In genomic region chr14:24159777-24160498, GRCh38 we compare ENCODE assay signal across 10 cellular contexts. TPM values are rescaled to one million over a fixed set of nuclear protein-coding genes. Genes with fewer than 3 reads are reported as not detected.
DNase-seq lines count a peak whose midpoint lies in the region; ATAC-seq and TF ChIP-seq lines count a peak whose summit lies in the region.
"Had no signal": no experiment of that assay in that cellular context is flagged by ENCODE, and none has a peak within 500 bp of the region (broad histone marks: within the 10 kb centered on the region; RNA-seq: fewer than 3 reads in every experiment).

No MANE protein-coding gene starts in this region.

- ATAC-seq in effector memory CD8-positive, alpha-beta T cell (replicated peaks), result no peak
- ATAC-seq in HG03025 (IDR thresholded peaks at IDR 0.05; ENCODE audit: low FRiP score, unreplicated experiment) (no peak), PC-3 (no peak)

- no TSS peak for BruUV-seq in PC-3 (replicated peaks; lab: Mats Ljungman, UMichigan)

- POLR2A ChIA-PET in PC-3 (lab: Charles Lee; ENCODE audit: unreplicated experiment), result interaction anchor here (0.5 kb wide), 1 partner anchor 54 kb away, joined by 3 read pairs; no protein-coding TSS in a partner anchor

- H3K27ac Mint-ChIP-seq in effector memory CD8-positive, alpha-beta T cell, result peak overlapping the region; percentile 51 to 96
- peak overlapping the region; percentile 97 for H3K27ac Mint-ChIP-seq in progenitor cell of endocrine pancreas

- peaks cover 25 to 55% (median 39%) of the 10 kb centered on the region in 10 experiments for H3K4me1 ChIP-seq in BLaER1 treated with 17β-estradiol and CSF1 and Interleukin-3, amounts not matched to agents 10 nM and 100 nM
- peaks cover 21% of the 10 kb centered on the region for H3K4me1 ChIP-seq in Karpas-422 (ENCODE audit: low read length)
- H3K4me1 ChIP-seq in PC-3 (ENCODE audit: insufficient read depth, low read length), result peaks cover 13% of the 10 kb centered on the region

- peaks cover 17% of the 10 kb centered on the region for H3K79me2 ChIP-seq in Karpas-422 (ENCODE audit: low read length)
- no peaks in the 10 kb centered on the region for H3K79me2 ChIP-seq in PC-3 (ENCODE audit: low read length)

- peaks cover 73 to 91% (median 85%) of the 10 kb centered on the region in 11 experiments for H3K36me3 ChIP-seq in BLaER1 treated with 17β-estradiol and CSF1 and Interleukin-3, amounts not matched to agents 10 nM and 100 nM
- H3K36me3 ChIP-seq in Karpas-422 (ENCODE audit: insufficient read depth, low read length) (peaks cover 55% of the 10 kb centered on the region), PC-3 (ENCODE audit: low read depth, low read length) (peaks cover 35% of the 10 kb centered on the region)

- H4K20me1 ChIP-seq in BLaER1 treated with 17β-estradiol and CSF1 and Interleukin-3, amounts not matched to agents 10 nM and 100 nM, result peaks cover 0 to 40% (median 12%) of the 10 kb centered on the region in 11 experiments; a peak in 16 of 22 replicates
- H4K20me1 ChIP-seq in Karpas-422 (ENCODE audit: insufficient read depth, low read depth, low read length), result no peaks in the 10 kb centered on the region
- H4K20me1 ChIP-seq in PC-3 (ENCODE audit: low read length), result no peaks in the 10 kb centered on the region

- peaks cover 4% of the 10 kb centered on the region for H3F3A ChIP-seq in PC-3 (ENCODE audit: low read length, unreplicated experiment)

- peaks cover 35 to 37% of the 10 kb centered on the region in 2 donors for H3K4me1 Mint-ChIP-seq in effector memory CD8-positive, alpha-beta T cell (ENCODE audit: low read depth in 2 of 2)
- peaks cover 16% of the 10 kb centered on the region for H3K4me1 Mint-ChIP-seq in progenitor cell of endocrine pancreas (ENCODE audit: low read depth)

- H3K4me3 ChIP-seq in BLaER1 treated with 17β-estradiol and CSF1 and Interleukin-3, amounts not matched to agents 10 nM and 100 nM, result no peak overlapping the region
- H3K4me3 ChIP-seq in Karpas-422 (ENCODE audit: low read length) (no peak overlapping the region), PC-3 (ENCODE audit: low read length) (no peak overlapping the region)

- H3K9me3 ChIP-seq in BLaER1 treated with 17β-estradiol and CSF1 and Interleukin-3, amounts not matched to agents 10 nM and 100 nM (replicated peaks in 1 of 11), result no peaks in the 10 kb centered on the region
- H3K9me3 ChIP-seq in Karpas-422 (ENCODE audit: low read length) (no peaks in the 10 kb centered on the region), PC-3 (ENCODE audit: low read length) (no peaks in the 10 kb centered on the region)

- no peak overlapping the region for H3K4me3 Mint-ChIP-seq in effector memory CD8-positive, alpha-beta T cell
- H3K4me3 Mint-ChIP-seq in progenitor cell of endocrine pancreas (ENCODE audit: low read depth), result no peak overlapping the region

- H3K27me3 Mint-ChIP-seq in effector memory CD8-positive, alpha-beta T cell, result no peaks in the 10 kb centered on the region
- H3K27me3 Mint-ChIP-seq in progenitor cell of endocrine pancreas, result no peaks in the 10 kb centered on the region

- intact Hi-C loops in PC-3 (cut with micrococcal nuclease), result loop anchor here (2.0 kb wide), 1 partner anchor 101 kb away; no protein-coding TSS in a partner anchor

- H3K9ac ChIP-seq in BLaER1 treated with 17β-estradiol and CSF1 and Interleukin-3, amounts not matched to agents 10 nM and 100 nM, result peak overlapping the region in 5 of 11 experiments; percentile 76 to 94 (median 92); a peak in 6 of 22 replicates
- H3K9ac ChIP-seq in Karpas-422 (ENCODE audit: low read length), result no peak overlapping the region
- no peak overlapping the region for H3K9ac ChIP-seq in PC-3 (ENCODE audit: low read length)

- TF ChIP-seq CTCF in progenitor cell of endocrine pancreas (IDR thresholded peaks at IDR 0.05; ENCODE audit: unreplicated experiment) (no peak), PC-3 (conservative IDR thresholded peaks at IDR 0.05; ENCODE audit: low read depth, low read length) (no peak)

- H3K9me3 Mint-ChIP-seq in effector memory CD8-positive, alpha-beta T cell, result no peaks in the 10 kb centered on the region
- no peaks in the 10 kb centered on the region for H3K9me3 Mint-ChIP-seq in progenitor cell of endocrine pancreas (ENCODE audit: low read depth)

- H3K4me2 ChIP-seq in BLaER1 treated with 17β-estradiol and CSF1 and Interleukin-3, amounts not matched to agents 10 nM and 100 nM, result peak overlapping the region in 7 of 11 experiments; percentile 74 to 100 (median 98); a peak in 10 of 22 replicates
- H3K4me2 ChIP-seq in Karpas-422 (ENCODE audit: low read depth, low read length, poor library complexity, severe bottlenecking), result no peak overlapping the region
- H3K4me2 ChIP-seq in PC-3 (ENCODE audit: low read length), result no peak overlapping the region

- DNase-seq in Karpas-422 (no peak), progenitor cell of endocrine pancreas (ENCODE audit: low spot score, unreplicated experiment) (no peak), NOMO-1 (lab: John Stamatoyannopoulos, UW; ENCODE audit: unreplicated experiment in 2 of 2) (no peak), 8988T (no peak), PC-3 (no peak)
- DNase-seq in effector memory CD8-positive, alpha-beta T cell, result no peak
- DNase-seq: activated gamma-delta T cell treated with Interleukin-2 at 50 U/mL for 16 hours; stimulated activated CD4-positive, alpha-beta T cell treated with anti-CD3 and anti-CD28 coated beads, Interleukin-12 subunit alpha, Interleukin-12 subunit beta, amount 100 ng/mL, for 4 hours had no signal

- peaks cover 96% of the 10 kb centered on the region for H3K36me3 Mint-ChIP-seq in effector memory CD8-positive, alpha-beta T cell (ENCODE audit: insufficient read depth)
- H3K36me3 Mint-ChIP-seq in progenitor cell of endocrine pancreas (ENCODE audit: insufficient read depth), result peaks cover 27% of the 10 kb centered on the region

- H2AFZ ChIP-seq in Karpas-422 (ENCODE audit: low read length), result no peak overlapping the region
- H2AFZ ChIP-seq in PC-3 (ENCODE audit: low read length), result no peak overlapping the region

- H3K9me2 ChIP-seq in Karpas-422 (replicated peaks; ENCODE audit: insufficient read depth, low read length), result no peaks in the 10 kb centered on the region
- no peaks in the 10 kb centered on the region for H3K9me2 ChIP-seq in PC-3 (replicated peaks; ENCODE audit: low read length)

- peak overlapping the region in 9 of 11 experiments; percentile 48 to 97 (median 91); a peak in 13 of 22 replicates for H3K27ac ChIP-seq in BLaER1 treated with 17β-estradiol and CSF1 and Interleukin-3, amounts not matched to agents 10 nM and 100 nM
- H3K27ac ChIP-seq in Karpas-422 (ENCODE audit: low read length) (0 out of 2 replicates have a peak overlapping the region, but pooled peaks have one; percentile 8), PC-3 (ENCODE audit: low read length) (no peak overlapping the region)

- CTCF ChIA-PET in PC-3 (lab: Charles Lee), result interaction anchor here (0.6 to 1.3 kb wide), 2 partner anchors 24 to 51 kb away, joined by 3 to 4 read pairs; partner anchors contain the start of gene PSME1

- H3K27me3 ChIP-seq in BLaER1 treated with 17β-estradiol and CSF1 and Interleukin-3, amounts not matched to agents 10 nM and 100 nM, result no peaks in the 10 kb centered on the region
- H3K27me3 ChIP-seq in Karpas-422 (ENCODE audit: low read length), result no peaks in the 10 kb centered on the region
- no peaks in the 10 kb centered on the region for H3K27me3 ChIP-seq in PC-3 (ENCODE audit: low read length)

RNA-seq across cellular contexts. Expression of gene IRF9, which starts 1.1 kb away (rescaled TPM):
- total RNA-seq in Karpas-422 (2014; rRNA removed; shearing (Covaris generic); ENCODE audit: low replicate concordance), result 72.7 and 79.8 TPM in 2 replicates
- 57.4 and 62.4 TPM in 2 replicates for total RNA-seq in progenitor cell of endocrine pancreas
- 10.5 and 20.6 TPM in 2 replicates for total RNA-seq in PC-3 (2014; rRNA removed)

RNA-seq across cellular contexts. Expression of gene REC8, which starts 11.9 kb away (rescaled TPM):
- total RNA-seq in Karpas-422 (2014; rRNA removed; shearing (Covaris generic); ENCODE audit: low replicate concordance), result 22.1 and 34.6 TPM in 2 replicates
- total RNA-seq in progenitor cell of endocrine pancreas (380 and 408 TPM in 2 replicates), PC-3 (2014; rRNA removed) (1.9 and 5.7 TPM in 2 replicates)

RNA-seq across cellular contexts. Expression of gene RNF31, which starts 12.6 kb away (rescaled TPM):
- total RNA-seq in Karpas-422 (2014; rRNA removed; shearing (Covaris generic); ENCODE audit: low replicate concordance), result 82.0 and 153 TPM in 2 replicates
- total RNA-seq in progenitor cell of endocrine pancreas (99.3 and 104 TPM in 2 replicates), PC-3 (2014; rRNA removed) (69.6 and 79.4 TPM in 2 replicates)

RNA-seq across cellular contexts. Expression of gene PSME2, which starts 13.5 kb away (rescaled TPM):
- 469 and 536 TPM in 2 replicates for total RNA-seq in Karpas-422 (2014; rRNA removed; shearing (Covaris generic); ENCODE audit: low replicate concordance)
- 118 and 120 TPM in 2 replicates for total RNA-seq in progenitor cell of endocrine pancreas
- total RNA-seq in PC-3 (2014; rRNA removed), result 211 and 297 TPM in 2 replicates

RNA-seq across cellular contexts. Expression of gene EMC9, which starts 18.5 kb away (rescaled TPM):
- 35.3 and 95.4 TPM in 2 replicates for total RNA-seq in Karpas-422 (2014; rRNA removed; shearing (Covaris generic); ENCODE audit: low replicate concordance)
- 22.8 and 22.9 TPM in 2 replicates for total RNA-seq in progenitor cell of endocrine pancreas
- total RNA-seq in PC-3 (2014; rRNA removed), result 30.1 and 36.7 TPM in 2 replicates

Comparison
In these comparisons a context has a peak if more than half of its experiments do, and no peak if none do; other contexts are left out.
1. H3K4me2 ChIP-seq: peak in BLaER1 treated with 17β-estradiol and CSF1 and Interleukin-3, amounts not matched to agents 10 nM and 100 nM (7 of 11); none in Karpas-422 (single experiment) and PC-3 (single experiment).
2. RNA of gene REC8, which starts 11.9 kb away (total RNA-seq): 380 to 408 TPM in progenitor cell of endocrine pancreas; 22.1 to 34.6 TPM in Karpas-422 and 1.9 to 5.7 TPM in PC-3; every median in the first group is over 10 times any median in the second.